Comparison of ENCODE assay signal across 1 cellular context in genomic region chr16:23512168-23512695, GRCh38.
TF ChIP-seq lines count a peak whose summit lies in the region.

No MANE protein-coding gene starts in this region.

TF ChIP-seq in HepG2, 621 proteins besides CTCF, POLR2A, EP300 and RAD21 (continued from another document):
- TF ChIP-seq ZNF224 (CRISPR knock-in tag; IDR thresholded peaks at IDR 0.05): no peak
- no peak for TF ChIP-seq SKI (IDR thresholded peaks at IDR 0.05; ENCODE audit: partially characterized antibody)
- TF ChIP-seq PITX1 (CRISPR knock-in tag; IDR thresholded peaks at IDR 0.05): no peak
- TF ChIP-seq LRRFIP1 (CRISPR knock-in tag; conservative IDR thresholded peaks at IDR 0.05): no peak
- 0 out of 2 replicates have a peak, but pooled peaks have one; percentile 36 for TF ChIP-seq ZSCAN31 (CRISPR knock-in tag; IDR thresholded peaks at IDR 0.05; ENCODE audit: low read depth)
- peak; percentile 65 for TF ChIP-seq TEAD3 (CRISPR knock-in tag; optimal IDR thresholded peaks at IDR 0.05; ENCODE audit: borderline replicate concordance)
- TF ChIP-seq MAZ (IDR thresholded peaks at IDR 0.05; ENCODE audit: borderline replicate concordance, low read depth, low read length): no peak
- TF ChIP-seq MAZ (CRISPR knock-in tag; IDR thresholded peaks at IDR 0.05; ENCODE audit: low read depth): no peak
- TF ChIP-seq ARID5B (CRISPR knock-in tag; IDR thresholded peaks at IDR 0.05): peak; percentile 17; the same call in 1 of the 2 replicates
TF ChIP-seq in HepG2: peak in this region for 17.
